ENCODE assay signal across 5 cellular contexts in genomic region chr9:111266024-111266423, GRCh38.
TF ChIP-seq lines count a peak whose summit lies in the region.

No MANE protein-coding gene starts in this region.

TF ChIP-seq in A549, 52 proteins besides CTCF, POLR2A, EP300 and RAD21:
- TF ChIP-seq ZFP36 (IDR thresholded peaks at IDR 0.05; ENCODE audit: borderline replicate concordance, partially characterized antibody), result peak; percentile 91

TF ChIP-seq in HEK293, 187 proteins besides CTCF, POLR2A, EP300 and RAD21:
- TF ChIP-seq TRIM28 (IDR thresholded peaks at IDR 0.05; ENCODE audit: borderline replicate concordance, low read length) (peak; percentile 60; the same call in 1 of the 2 replicates), SETDB1 (IDR thresholded peaks at IDR 0.05; ENCODE audit: insufficient read length, low read length) (peak; percentile 54), ZNF585B (tag by site-specific recombination; IDR thresholded peaks at IDR 0.05) (peak; percentile 92)

TF ChIP-seq in GM12878, 131 proteins besides CTCF, POLR2A, EP300 and RAD21:
- TF ChIP-seq CEBPZ (IDR thresholded peaks at IDR 0.05; ENCODE audit: low read depth, low read length), result 0 out of 2 replicates have a peak, but pooled peaks have one; percentile 6

TF ChIP-seq in K562, 482 proteins besides CTCF, POLR2A, EP300 and RAD21:
- TF ChIP-seq ZFP36 (IDR thresholded peaks at IDR 0.05; ENCODE audit: low read depth, low read length, partially characterized antibody), result peak; percentile 69

TF ChIP-seq in HepG2, 621 proteins besides CTCF, POLR2A, EP300 and RAD21:
- peak; percentile 14 for TF ChIP-seq ZFP36 (IDR thresholded peaks at IDR 0.05; ENCODE audit: borderline replicate concordance, low read depth, low read length, partially characterized antibody)
